ENCODE assay signal across 19 cellular contexts in the genomic region with DNA sequence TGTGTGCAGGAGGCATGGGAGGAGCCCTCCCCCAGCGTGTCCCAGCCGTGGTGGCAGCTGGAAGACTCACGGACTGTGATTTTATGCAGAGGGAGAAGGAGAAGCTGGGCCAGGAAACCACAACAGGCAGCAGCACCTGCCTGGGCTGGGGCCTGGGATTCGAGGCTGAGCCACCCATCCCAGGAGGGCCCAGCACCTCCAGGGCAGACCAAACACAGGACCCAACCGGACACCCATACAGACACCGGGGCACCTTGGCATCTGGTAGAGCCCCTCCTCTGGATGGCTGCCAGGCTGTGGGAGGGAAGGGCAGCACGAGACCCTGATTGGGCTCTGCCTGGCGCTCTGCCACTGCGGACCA. TPM values are rescaled to one million over a fixed set of nuclear protein-coding genes. Genes with fewer than 3 reads are reported as not detected.
"Had no signal": no experiment of that assay in that cellular context is flagged by ENCODE, and none has a peak within 500 bp of the region (broad histone marks: within the 10 kb centered on the region; RNA-seq: fewer than 3 reads in every experiment).

No MANE protein-coding gene starts in this region.

- H3K4me3 ChIP-seq: heart right ventricle, left lung, smooth muscle cell, vagina had no signal

- H3K27me3 ChIP-seq: vagina had no signal

- H3K27ac Mint-ChIP-seq: activated CD8-positive, alpha-beta T cell treated with anti-CD3 and anti-CD28 coated beads, Interleukin-2, amount 10 ng/mL, durations not matched to agents 7 days and 5 days; activated T-helper 1 cell treated with anti-CD3 and anti-CD28 coated beads, Interleukin-12 subunit alpha, Interleukin-12 subunit beta, Interleukin-2, Interleukin-4 antibody, amounts not matched to agents 30 ng/mL and 10 ng/mL and 1 ng/mL, durations not matched to agents 14 hours and 24 hours and 36 hours; natural killer cell treated with Interleukin-12 subunit alpha and Interleukin-12 subunit beta and Interleukin-15 and Interleukin-18, amount 100 ng/mL, for 72 hours; progenitor cell of endocrine pancreas had no signal

- ATAC-seq: activated CD8-positive, alpha-beta T cell treated with anti-CD3 and anti-CD28 coated beads, Interleukin-2, amount 10 ng/mL, durations not matched to agents 7 days and 5 days; heart right ventricle; left lung; natural killer cell treated with Interleukin-12 subunit alpha and Interleukin-12 subunit beta and Interleukin-15 and Interleukin-18, amount 100 ng/mL, for 72 hours; right cardiac atrium had no signal

- H3K4me3 Mint-ChIP-seq: activated CD8-positive, alpha-beta T cell treated with anti-CD3 and anti-CD28 coated beads, Interleukin-2, amount 10 ng/mL, durations not matched to agents 7 days and 5 days; activated T-helper 1 cell treated with anti-CD3 and anti-CD28 coated beads, Interleukin-12 subunit alpha, Interleukin-12 subunit beta, Interleukin-2, Interleukin-4 antibody, amounts not matched to agents 30 ng/mL and 10 ng/mL and 1 ng/mL, durations not matched to agents 14 hours and 24 hours and 36 hours; natural killer cell treated with Interleukin-12 subunit alpha and Interleukin-12 subunit beta and Interleukin-15 and Interleukin-18, amount 100 ng/mL, for 72 hours had no signal

- H3K4me2 ChIP-seq: smooth muscle cell had no signal

- H3K36me3 ChIP-seq: heart right ventricle, left lung, vagina, WERI-Rb-1 had no signal

- H3K9me3 Mint-ChIP-seq: activated T-helper 1 cell treated with anti-CD3 and anti-CD28 coated beads, Interleukin-12 subunit alpha, Interleukin-12 subunit beta, Interleukin-2, Interleukin-4 antibody, amounts not matched to agents 30 ng/mL and 10 ng/mL and 1 ng/mL, durations not matched to agents 14 hours and 24 hours and 36 hours; natural killer cell treated with Interleukin-12 subunit alpha and Interleukin-12 subunit beta and Interleukin-15 and Interleukin-18, amount 100 ng/mL, for 72 hours had no signal

- DNase-seq: activated CD4-positive, alpha-beta T cell treated with anti-CD3 and anti-CD28 coated beads for 4 hours; activated CD8-positive, alpha-beta memory T cell treated with anti-CD3 and anti-CD28 coated beads, Interleukin-2, amount 50 U/mL, for 48 hours; activated CD8-positive, alpha-beta T cell treated with anti-CD3 and anti-CD28 coated beads, Interleukin-2, amount 10 ng/mL, durations not matched to agents 7 days and 5 days; activated naive CD4-positive, alpha-beta T cell treated with Interleukin-2 at 50 U/mL for 16 hours; central memory CD4-positive, alpha-beta T cell; effector memory CD4-positive, alpha-beta T cell; heart right ventricle; islet precursor cell; left lung; occipital lobe; WERI-Rb-1 had no signal

- H3K27me3 Mint-ChIP-seq: natural killer cell treated with Interleukin-12 subunit alpha and Interleukin-12 subunit beta and Interleukin-15 and Interleukin-18, amount 100 ng/mL, for 72 hours had no signal

- H3K4me1 ChIP-seq: heart right ventricle, left lung, vagina had no signal

- H3K9me3 ChIP-seq: heart right ventricle, left lung, vagina had no signal

- H3K36me3 Mint-ChIP-seq: natural killer cell treated with Interleukin-12 subunit alpha and Interleukin-12 subunit beta and Interleukin-15 and Interleukin-18, amount 100 ng/mL, for 72 hours had no signal

- H3K27ac ChIP-seq: heart right ventricle, left lung, vagina, WERI-Rb-1 had no signal

RNA-seq across cellular contexts. Expression of gene CHRNA4, which starts 41.7 kb away (rescaled TPM):
- total RNA-seq: activated CD8-positive, alpha-beta T cell treated with anti-CD3 and anti-CD28 coated beads, Interleukin-2, amount 10 ng/mL, durations not matched to agents 7 days and 5 days; activated T-helper 1 cell treated with anti-CD3 and anti-CD28 coated beads, Interleukin-12 subunit alpha, Interleukin-12 subunit beta, Interleukin-2, Interleukin-4 antibody, amounts not matched to agents 30 ng/mL and 10 ng/mL and 1 ng/mL, durations not matched to agents 14 hours and 24 hours and 36 hours; fibroblast of lung; left lung; mucosa of gallbladder; natural killer cell treated with Interleukin-12 subunit alpha and Interleukin-12 subunit beta and Interleukin-15 and Interleukin-18, amount 100 ng/mL, for 72 hours; smooth muscle cell had no signal
